ENCODE assay signal across 8 cellular contexts in the genomic region with DNA sequence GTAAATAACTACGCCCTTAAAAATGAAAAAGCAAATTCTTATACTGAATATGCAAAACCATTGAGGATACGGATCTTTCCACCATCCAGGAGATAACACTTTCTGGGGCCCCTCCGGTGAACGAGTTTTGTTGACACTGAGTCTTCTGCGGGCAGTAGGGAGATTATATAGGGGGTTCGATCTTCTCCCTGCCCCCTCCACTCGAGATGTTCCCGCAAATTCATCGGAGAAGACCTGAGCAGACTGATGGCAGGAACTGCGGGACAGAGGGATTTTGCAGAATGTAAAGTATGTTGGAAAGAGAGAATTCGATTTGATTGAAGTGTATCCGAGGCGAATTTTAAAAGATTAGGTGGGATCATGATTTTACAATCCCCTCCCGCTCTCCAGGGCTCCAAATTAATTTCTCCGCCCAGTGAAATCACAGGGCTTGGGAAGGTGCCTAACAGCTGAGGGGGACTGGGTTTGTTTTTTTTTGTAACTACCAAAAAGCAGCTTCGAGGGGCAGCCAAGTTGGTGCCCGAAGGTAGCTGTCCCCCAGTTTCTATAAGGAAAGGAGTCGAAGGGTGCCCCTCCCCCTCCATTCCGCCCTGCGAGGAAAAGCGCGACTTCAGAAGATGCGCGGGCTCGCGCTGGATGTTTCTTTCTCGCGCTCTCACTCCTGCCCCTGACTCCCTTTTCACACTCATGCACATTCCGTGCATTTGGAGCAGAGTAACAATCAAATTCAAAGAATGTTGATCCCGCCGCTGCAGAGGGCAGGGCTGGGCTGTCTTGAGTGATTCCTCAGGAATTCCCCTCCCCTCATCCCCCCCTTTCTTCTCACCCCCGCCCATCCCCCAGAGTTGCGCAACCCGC. TPM values are rescaled to one million over a fixed set of nuclear protein-coding genes. Genes with fewer than 3 reads are reported as not detected.
DNase-seq lines count a peak whose midpoint lies in the region; ATAC-seq and TF ChIP-seq lines count a peak whose summit lies in the region.
"Had no signal": no experiment of that assay in that cellular context is flagged by ENCODE, and none has a peak within 500 bp of the region (broad histone marks: within the 10 kb centered on the region; RNA-seq: fewer than 3 reads in every experiment).

No MANE protein-coding gene starts in this region.

- H2AK5ac ChIP-seq in neuronal stem cell (ENCODE audit: low read depth, low read length) = no peak overlapping the region

- TF ChIP-seq POLR2A in Peyer's patch (IDR thresholded peaks at IDR 0.05) = no peak

- H2BK15ac ChIP-seq in neuronal stem cell (ENCODE audit: low read length) = no peak overlapping the region

- no peak overlapping the region for H2BK5ac ChIP-seq in neuronal stem cell (ENCODE audit: low read length)

- H3K14ac ChIP-seq in neuronal stem cell (ENCODE audit: low read length) = no peak overlapping the region

- H3K9me3 ChIP-seq in Peyer's patch (no peaks in the 10 kb centered on the region), endocrine pancreas (ENCODE audit: control insufficient read depth, low read length) (no peaks in the 10 kb centered on the region), neuronal stem cell (replicated peaks in 1 of 2; ENCODE audit: control insufficient read depth in 2 of 2, insufficient read depth in 1 of 2, low read depth in 1 of 2, low read length in 2 of 2) (no peaks in the 10 kb centered on the region)

- H3K27me3 ChIP-seq in Peyer's patch (no peaks in the 10 kb centered on the region), endocrine pancreas (ENCODE audit: control insufficient read depth, insufficient read depth, low read length) (no peaks in the 10 kb centered on the region), neuronal stem cell (ENCODE audit: control insufficient read depth in 3 of 3, insufficient read depth in 3 of 3, low read depth in 1 of 3, low read length in 3 of 3) (peaks cover 0 to 77% (median 10%) of the 10 kb centered on the region in 3 experiments)

- no peak overlapping the region for H2BK12ac ChIP-seq in neuronal stem cell (ENCODE audit: low read length)

- peak overlapping the region; percentile 71 for H2AFZ ChIP-seq in neuronal stem cell (ENCODE audit: low read length)

- no peak overlapping the region for H3K18ac ChIP-seq in neuronal stem cell (ENCODE audit: low read length)

- no CpG with 5 or more reads among the region's 34 CpGs for WGBS in neuronal stem cell (ENCODE audit: extremely low coverage in 2 of 2, insufficient read length in 2 of 2, insufficient replicate concordance in 1 of 2), 2 donors

- H3K36me3 ChIP-seq in Peyer's patch (no peaks in the 10 kb centered on the region), endocrine pancreas (ENCODE audit: control insufficient read depth, insufficient read depth, low read length) (no peaks in the 10 kb centered on the region), neuronal stem cell (replicated peaks in 1 of 2; ENCODE audit: control insufficient read depth in 2 of 2, insufficient read depth in 2 of 2, low read length in 2 of 2) (no peaks in the 10 kb centered on the region)

- DNase-seq in Peyer's patch = peak in 1 of 3 donors; percentile 51
- peak; percentile 26 for DNase-seq in neuronal stem cell (ENCODE audit: low spot score)
- no peak for DNase-seq in dermis blood vessel endothelial cell
- no peak for DNase-seq in KG1 (lab: John Stamatoyannopoulos, UW)

- no peak overlapping the region for H3K4ac ChIP-seq in neuronal stem cell (ENCODE audit: low read length)

- H4K8ac ChIP-seq in neuronal stem cell (ENCODE audit: low read depth, low read length) = no peak overlapping the region

- no peak overlapping the region for H2BK120ac ChIP-seq in neuronal stem cell (ENCODE audit: low read depth, low read length)

- H3K4me2 ChIP-seq in neuronal stem cell (ENCODE audit: insufficient read depth, low read length, poor library complexity, severe bottlenecking) = peak overlapping the region; percentile 69

- H3K4me3 ChIP-seq in Peyer's patch (peak overlapping the region; percentile 35 to 49 (median 40)), endocrine pancreas (ENCODE audit: control insufficient read depth, insufficient read depth, low read length) (peak overlapping the region; percentile 65), neuronal stem cell (ENCODE audit: low read length in 2 of 2) (peak overlapping the region; percentile 31 to 70)

- no peaks in the 10 kb centered on the region for H3K79me1 ChIP-seq in neuronal stem cell (ENCODE audit: low read depth, low read length)

- H3K27ac ChIP-seq in Peyer's patch = peak overlapping the region in 1 of 4 donors; percentile 46
- no peak overlapping the region for H3K27ac ChIP-seq in neuronal stem cell (replicated peaks; ENCODE audit: low read length)

- H3K23ac ChIP-seq in neuronal stem cell (ENCODE audit: low read depth, low read length, poor library complexity) = no peak overlapping the region

- peak overlapping the region; percentile 66 for H3K9ac ChIP-seq in endocrine pancreas (ENCODE audit: control insufficient read depth, insufficient read depth, low read length)
- peak overlapping the region; percentile 70 for H3K9ac ChIP-seq in neuronal stem cell (ENCODE audit: low read depth, low read length, poor library complexity)

- no peak for TF ChIP-seq CTCF in Peyer's patch (IDR thresholded peaks at IDR 0.05)

- H3K4me1 ChIP-seq in Peyer's patch (peaks cover 0 to 7% (median 0%) of the 10 kb centered on the region in 4 donors), endocrine pancreas (ENCODE audit: control insufficient read depth, insufficient read depth, low read length) (no peaks in the 10 kb centered on the region), neuronal stem cell (ENCODE audit: control insufficient read depth in 2 of 2, insufficient read depth in 1 of 2, low read depth in 1 of 2, low read length in 2 of 2) (peaks cover 4% of the 10 kb centered on the region in 2 donors)

- H4K91ac ChIP-seq in neuronal stem cell (ENCODE audit: low read depth, low read length, poor library complexity) = no peak overlapping the region

- ATAC-seq in GM21381 (IDR thresholded peaks at IDR 0.05; ENCODE audit: unreplicated experiment) (peak; percentile 4), HG02870 (IDR thresholded peaks at IDR 0.05; ENCODE audit: unreplicated experiment) (no peak)

RNA-seq across cellular contexts. Expression of gene TMEM255A, which starts 1.2 kb away (rescaled TPM):
- total RNA-seq in Peyer's patch = 1 to 10 TPM in 1 of 4 donors, not detected in 3; 1.5 TPM
- polyA plus RNA-seq in neuronal stem cell (2013, experiment 1 of 2) = 7.2 TPM
- polyA plus RNA-seq in neuronal stem cell (2013, experiment 2 of 2) = 7.0 TPM
- not detected in 2 replicates for total RNA-seq in dermis blood vessel endothelial cell
- total RNA-seq: T-helper 2 cell treated with Interferon-gamma antibody and Interleukin-4, amounts not matched to agents 100 ng/mL and 5 ng/mL, for 36 hours had no signal

RNA-seq across cellular contexts. Expression of gene ATP1B4, which starts 51.8 kb away (rescaled TPM):
- not detected for total RNA-seq in Peyer's patch
- polyA plus RNA-seq in neuronal stem cell (2013, experiment 1 of 2) = not detected
- polyA plus RNA-seq in neuronal stem cell (2013, experiment 2 of 2) = not detected
- total RNA-seq in dermis blood vessel endothelial cell = not detected in 2 replicates
- total RNA-seq: T-helper 2 cell treated with Interferon-gamma antibody and Interleukin-4, amounts not matched to agents 100 ng/mL and 5 ng/mL, for 36 hours had no signal

RNA-seq across cellular contexts. Expression of gene ZBTB33, which starts 59.5 kb away (rescaled TPM):
- total RNA-seq in Peyer's patch (10 to 100 TPM in 1 of 4 donors, 1 to 10 TPM in 3; 4.9 to 13.0 (median 8.6) TPM), dermis blood vessel endothelial cell (14.5 and 17.1 TPM in 2 replicates)
- polyA plus RNA-seq in neuronal stem cell (2013, experiment 1 of 2) = 19.0 TPM
- 19.0 TPM for polyA plus RNA-seq in neuronal stem cell (2013, experiment 2 of 2)
